35 cellular contexts compared by ENCODE assay signal in the genomic region with DNA sequence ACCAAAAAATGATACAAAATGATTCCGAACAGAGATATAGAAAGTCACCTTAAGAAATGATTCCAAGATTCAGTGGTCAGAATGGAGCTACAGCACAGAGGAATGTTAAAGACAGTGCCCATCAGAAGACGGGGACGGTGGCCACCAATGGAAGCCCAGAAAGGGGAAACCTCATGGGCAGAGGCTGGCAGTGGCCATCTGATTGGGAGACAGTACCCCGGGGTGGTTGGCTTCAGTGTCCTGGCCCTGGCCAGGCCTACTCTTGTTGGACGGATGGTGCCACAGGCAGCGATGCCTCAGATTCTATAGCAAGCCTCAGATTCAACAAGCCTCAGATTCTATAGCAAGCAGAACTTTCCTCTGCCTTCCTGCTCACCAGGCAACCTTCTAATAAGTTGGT. TPM values are rescaled to one million over a fixed set of nuclear protein-coding genes. Genes with fewer than 3 reads are reported as not detected.
"Had no signal": no experiment of that assay in that cellular context is flagged by ENCODE, and none has a peak within 500 bp of the region (broad histone marks: within the 10 kb centered on the region; RNA-seq: fewer than 3 reads in every experiment).

No MANE protein-coding gene starts in this region.

- H3K4me1 ChIP-seq: ascending aorta, body of pancreas had no signal

- H2AFZ ChIP-seq: PC-9 had no signal

- H3K4me3 ChIP-seq: ascending aorta, body of pancreas, PC-9 had no signal

- DNase-seq: activated CD4-positive, alpha-beta T cell treated with anti-CD3 and anti-CD28 coated beads for 1 hour; activated CD4-positive, alpha-beta T cell treated with anti-CD3 and anti-CD28 coated beads, Interleukin-2, amount 10 ng/mL, durations not matched to agents 24 days and 14 days; activated CD4-positive, alpha-beta T cell treated with anti-CD3 and anti-CD28 coated beads, Interleukin-2, amount 50 U/mL, for 4 hours; activated CD4-positive, CD25-positive, alpha-beta regulatory T cell; activated CD8-positive, alpha-beta T cell treated with anti-CD3 and anti-CD28 coated beads for 36 hours; activated gamma-delta T cell; activated naive CD4-positive, alpha-beta T cell treated with Interleukin-2 at 50 U/mL for 16 hours; activated naive CD8-positive, alpha-beta T cell treated with anti-CD3 and anti-CD28 coated beads, Interleukin-2, amount 10 ng/mL, durations not matched to agents 7 days and 5 days; activated T-cell treated with anti-CD3 and anti-CD28 coated beads, Interleukin-2, amount 50 U/mL, for 1 hour; activated T-cell treated with anti-CD3 and anti-CD28 coated beads, Interleukin-2, amount 50 U/mL, for 72 hours; amygdala; body of pancreas; central memory CD4-positive, alpha-beta T cell; NCI-H1092 treated with DMSO at 0.1 percent for 48 hours; NCI-H1417; NCI-H146; NCI-H187 treated with DMSO at 0.1 percent for 48 hours; NCI-H2081; NCI-H2171 treated with DMSO at 0.1 percent for 48 hours; NCI-H2227 treated with DMSO at 0.1 percent for 48 hours; NCI-H446; NCI-H524; NCI-H748 treated with DMSO at 0.1 percent for 48 hours; NK-92 treated with Interleukin-12 subunit alpha and Interleukin-12 subunit beta, amount 100 ng/mL, for 24 hours; Right ventricle myocardium superior; SW 1271; WERI-Rb-1 had no signal

- H3K9me3 ChIP-seq: ascending aorta, body of pancreas had no signal

- H3K9me3 Mint-ChIP-seq: activated CD4-positive, alpha-beta T cell treated with anti-CD3 and anti-CD28 coated beads, Interleukin-2, amount 10 ng/mL, durations not matched to agents 24 days and 14 days; activated CD8-positive, alpha-beta T cell treated with anti-CD3 and anti-CD28 coated beads for 36 hours; activated naive CD4-positive, alpha-beta T cell treated with anti-CD3 and anti-CD28 coated beads, Interleukin-2, amount 50 U/mL, for 24 hours; activated naive CD8-positive, alpha-beta T cell treated with anti-CD3 and anti-CD28 coated beads, Interleukin-2, amount 10 ng/mL, durations not matched to agents 7 days and 5 days; activated T-cell treated with anti-CD3 and anti-CD28 coated beads, Interleukin-2, amount 50 U/mL, for 72 hours; activated T-helper 17 cell treated with anti-CD3 and anti-CD28 coated beads, Interleukin-2, amount 50 U/mL, for 72 hours had no signal

- H3K36me3 ChIP-seq: ascending aorta, WERI-Rb-1 had no signal

- H3K36me3 Mint-ChIP-seq: activated naive CD4-positive, alpha-beta T cell treated with anti-CD3 and anti-CD28 coated beads, Interleukin-2, amount 50 U/mL, for 24 hours had no signal

- H3K27me3 ChIP-seq: ascending aorta, body of pancreas had no signal

- H3K27ac ChIP-seq: ascending aorta, body of pancreas, PC-9, RWPE1, WERI-Rb-1 had no signal

- H3K27ac Mint-ChIP-seq: activated CD4-positive, alpha-beta T cell treated with anti-CD3 and anti-CD28 coated beads, Interleukin-2, amount 10 ng/mL, durations not matched to agents 24 days and 14 days; activated CD8-positive, alpha-beta T cell treated with anti-CD3 and anti-CD28 coated beads for 36 hours; activated naive CD4-positive, alpha-beta T cell treated with anti-CD3 and anti-CD28 coated beads, Interleukin-2, amount 50 U/mL, for 24 hours; activated naive CD8-positive, alpha-beta T cell treated with anti-CD3 and anti-CD28 coated beads, Interleukin-2, amount 10 ng/mL, durations not matched to agents 7 days and 5 days; activated T-cell treated with anti-CD3 and anti-CD28 coated beads, Interleukin-2, amount 50 U/mL, for 72 hours; activated T-helper 17 cell treated with anti-CD3 and anti-CD28 coated beads, Interleukin-2, amount 50 U/mL, for 72 hours had no signal

- H3K4me1 Mint-ChIP-seq: activated naive CD4-positive, alpha-beta T cell treated with anti-CD3 and anti-CD28 coated beads, Interleukin-2, amount 50 U/mL, for 24 hours; activated T-helper 17 cell treated with anti-CD3 and anti-CD28 coated beads, Interleukin-2, amount 50 U/mL, for 72 hours had no signal

- H3K27me3 Mint-ChIP-seq: activated CD8-positive, alpha-beta T cell treated with anti-CD3 and anti-CD28 coated beads for 36 hours; activated naive CD4-positive, alpha-beta T cell treated with anti-CD3 and anti-CD28 coated beads, Interleukin-2, amount 50 U/mL, for 24 hours had no signal

- H3K4me3 Mint-ChIP-seq: activated CD4-positive, alpha-beta T cell treated with anti-CD3 and anti-CD28 coated beads, Interleukin-2, amount 10 ng/mL, durations not matched to agents 24 days and 14 days; activated CD8-positive, alpha-beta T cell treated with anti-CD3 and anti-CD28 coated beads for 36 hours; activated naive CD4-positive, alpha-beta T cell treated with anti-CD3 and anti-CD28 coated beads, Interleukin-2, amount 50 U/mL, for 24 hours; activated naive CD8-positive, alpha-beta T cell treated with anti-CD3 and anti-CD28 coated beads, Interleukin-2, amount 10 ng/mL, durations not matched to agents 7 days and 5 days; activated T-cell treated with anti-CD3 and anti-CD28 coated beads, Interleukin-2, amount 50 U/mL, for 72 hours; activated T-helper 17 cell treated with anti-CD3 and anti-CD28 coated beads, Interleukin-2, amount 50 U/mL, for 72 hours had no signal

- ATAC-seq: activated CD8-positive, alpha-beta T cell treated with anti-CD3 and anti-CD28 coated beads for 36 hours; activated T-cell treated with anti-CD3 and anti-CD28 coated beads, Interleukin-2, amount 50 U/mL, for 72 hours; activated T-helper 17 cell treated with anti-CD3 and anti-CD28 coated beads, Interleukin-2, amount 50 U/mL, for 72 hours; body of pancreas had no signal

- FAIRE-seq: bronchial epithelial cell, RCC 7860 had no signal

RNA-seq across cellular contexts. Expression of gene PI16, which starts 16.6 kb away (rescaled TPM):
- total RNA-seq: activated CD4-positive, alpha-beta T cell treated with anti-CD3 and anti-CD28 coated beads, Interleukin-2, amount 10 ng/mL, durations not matched to agents 24 days and 14 days; activated CD8-positive, alpha-beta T cell treated with anti-CD3 and anti-CD28 coated beads for 36 hours; bronchial epithelial cell; M059J had no signal
